Comparison of ENCODE assay signal across 17 cellular contexts in genomic region chr10:45655219-45655618, GRCh38. TPM values are rescaled to one million over a fixed set of nuclear protein-coding genes. Genes with fewer than 3 reads are reported as not detected.
A peak's percentile ranks its signal among the peaks of the same experiment; 100 is the strongest.
DNase-seq lines count a peak whose midpoint lies in the region; ATAC-seq and TF ChIP-seq lines count a peak whose summit lies in the region.
"Had no signal": no experiment of that assay in that cellular context is flagged by ENCODE, and none has a peak within 500 bp of the region (broad histone marks: within the 10 kb centered on the region; RNA-seq: fewer than 3 reads in every experiment).

No MANE protein-coding gene starts in this region.

- no peaks in the 10 kb centered on the region for H3K27me3 Mint-ChIP-seq in stimulated activated naive CD8-positive, alpha-beta T cell treated with anti-CD3 and anti-CD28 coated beads, Interleukin-15, Interleukin-2, amounts not matched to agents 100 ng/mL and 50 ng/mL, for 24 hours
- H3K27me3 Mint-ChIP-seq in activated T-helper 2 cell treated with anti-CD3 and anti-CD28 coated beads, Interferon-gamma antibody, Interleukin-2, Interleukin-4, amounts not matched to agents 10 μg/mL and 5 μg/mL and 100 μg/mL, durations not matched to agents 14 hours and 24 hours and 36 hours (ENCODE audit: low read depth): no peaks in the 10 kb centered on the region
- no peaks in the 10 kb centered on the region for H3K27me3 Mint-ChIP-seq in WTC11 (ENCODE audit: low read depth)

- H3K27ac ChIP-seq in mesenchymal stem cell (ENCODE audit: low read length, poor library complexity, severe bottlenecking) (no peak overlapping the region), colonic mucosa (no peak overlapping the region), mesendoderm (ENCODE audit: low read depth, low read length) (no peak overlapping the region)
- H3K27ac ChIP-seq: SJCRH30 had no signal

- H2BK5ac ChIP-seq in mesenchymal stem cell (ENCODE audit: low read depth, low read length, poor library complexity, severe bottlenecking) (no peak overlapping the region), mesendoderm (ENCODE audit: low read length) (no peak overlapping the region)

- H3K9me3 ChIP-seq in mesenchymal stem cell (ENCODE audit: control insufficient read depth, low read length): no peaks in the 10 kb centered on the region
- H3K9me3 ChIP-seq in colonic mucosa: no peaks in the 10 kb centered on the region
- H3K9me3 ChIP-seq: SJCRH30 had no signal

- H2AK5ac ChIP-seq in mesenchymal stem cell (ENCODE audit: low read length, severe bottlenecking) (no peak overlapping the region), mesendoderm (ENCODE audit: low read length) (no peak overlapping the region)

- H3K36me3 ChIP-seq in mesenchymal stem cell (ENCODE audit: control insufficient read depth in 1 of 2, insufficient read depth in 2 of 2, low read depth in 1 of 2, low read length in 2 of 2) (peaks cover 0 to 4% of the 10 kb centered on the region in 2 experiments), colonic mucosa (no peaks in the 10 kb centered on the region), mesendoderm (ENCODE audit: control insufficient read depth, insufficient read depth, low read length) (no peaks in the 10 kb centered on the region)
- H3K36me3 ChIP-seq: SJCRH30 had no signal

- peak overlapping the region; percentile 10 for H3K27ac Mint-ChIP-seq in stimulated activated naive CD8-positive, alpha-beta T cell treated with anti-CD3 and anti-CD28 coated beads, Interleukin-15, Interleukin-2, amounts not matched to agents 100 ng/mL and 50 ng/mL, for 24 hours
- H3K27ac Mint-ChIP-seq in activated T-helper 2 cell treated with anti-CD3 and anti-CD28 coated beads, Interferon-gamma antibody, Interleukin-2, Interleukin-4, amounts not matched to agents 10 μg/mL and 5 μg/mL and 100 μg/mL, durations not matched to agents 14 hours and 24 hours and 36 hours: peak overlapping the region; percentile 0
- no peak overlapping the region for H3K27ac Mint-ChIP-seq in WTC11

- POLR2A ChIA-PET in WTC11 (lab: Charles Lee): no interaction called here

- H2BK15ac ChIP-seq in mesenchymal stem cell (ENCODE audit: low read depth, poor library complexity, severe bottlenecking): no peak overlapping the region
- no peak overlapping the region for H2BK15ac ChIP-seq in mesendoderm (replicated peaks; ENCODE audit: low read depth)

- ATAC-seq in stimulated activated naive CD8-positive, alpha-beta T cell treated with anti-CD3 and anti-CD28 coated beads, Interleukin-15, Interleukin-2, amounts not matched to agents 100 U/mL and 50 U/mL, for 24 hours: no peak
- ATAC-seq in WTC11: no peak
- ATAC-seq: K562, Panc1 had no signal

- H4K8ac ChIP-seq in mesenchymal stem cell (ENCODE audit: low read length): no peak overlapping the region
- H4K8ac ChIP-seq in mesendoderm (ENCODE audit: low read depth, low read length): no peak overlapping the region

- no peak overlapping the region for H3K14ac ChIP-seq in mesenchymal stem cell (ENCODE audit: low read length in 2 of 2)

- H3K23ac ChIP-seq in mesenchymal stem cell (ENCODE audit: low read length in 2 of 2) (no peak overlapping the region), mesendoderm (ENCODE audit: low read length) (no peak overlapping the region)

- no peak overlapping the region for H3K56ac ChIP-seq in mesendoderm (ENCODE audit: low read length)

- H3K36me3 Mint-ChIP-seq in stimulated activated naive CD8-positive, alpha-beta T cell treated with anti-CD3 and anti-CD28 coated beads, Interleukin-15, Interleukin-2, amounts not matched to agents 100 ng/mL and 50 ng/mL, for 24 hours (ENCODE audit: low read depth): peaks cover 43% of the 10 kb centered on the region
- H3K36me3 Mint-ChIP-seq in activated T-helper 2 cell treated with anti-CD3 and anti-CD28 coated beads, Interferon-gamma antibody, Interleukin-2, Interleukin-4, amounts not matched to agents 10 μg/mL and 5 μg/mL and 100 μg/mL, durations not matched to agents 14 hours and 24 hours and 36 hours (ENCODE audit: low read depth): peaks cover 40% of the 10 kb centered on the region
- peaks cover 6% of the 10 kb centered on the region for H3K36me3 Mint-ChIP-seq in WTC11

- H2BK120ac ChIP-seq in mesenchymal stem cell (ENCODE audit: low read depth, low read length) (no peak overlapping the region), mesendoderm (ENCODE audit: low read depth, low read length) (no peak overlapping the region)

- H3K9ac ChIP-seq in mesenchymal stem cell (ENCODE audit: low read length) (peak overlapping the region; percentile 42), colonic mucosa (ENCODE audit: low read depth in 2 of 2, low read length in 2 of 2) (no peak overlapping the region), mesendoderm (ENCODE audit: low read length) (no peak overlapping the region)

- CTCF ChIA-PET in WTC11 (lab: Charles Lee): no interaction called here

- H2AFZ ChIP-seq in mesenchymal stem cell (ENCODE audit: low read depth, low read length): no peak overlapping the region

- H3K79me1 ChIP-seq in mesenchymal stem cell (replicated peaks; ENCODE audit: low read length, poor library complexity, severe bottlenecking) (peaks cover 15% of the 10 kb centered on the region), mesendoderm (ENCODE audit: low read length) (peaks cover 1% of the 10 kb centered on the region)

- H3K4me1 ChIP-seq in mesenchymal stem cell (ENCODE audit: control insufficient read depth, insufficient read depth, low read depth, low read length) (no peaks in the 10 kb centered on the region), colonic mucosa (no peaks in the 10 kb centered on the region), mesendoderm (ENCODE audit: control insufficient read depth, low read depth, low read length) (no peaks in the 10 kb centered on the region)
- H3K4me1 ChIP-seq: SJCRH30 had no signal

- H3K4ac ChIP-seq in mesenchymal stem cell (ENCODE audit: low read depth in 1 of 2, low read length in 2 of 2) (no peak overlapping the region), mesendoderm (ENCODE audit: low read depth, low read length) (no peak overlapping the region)

- no peaks in the 10 kb centered on the region for H3K79me2 ChIP-seq in mesendoderm (ENCODE audit: control insufficient read depth, insufficient read depth, low read length)

- H3K4me1 Mint-ChIP-seq in stimulated activated naive CD8-positive, alpha-beta T cell treated with anti-CD3 and anti-CD28 coated beads, Interleukin-15, Interleukin-2, amounts not matched to agents 100 ng/mL and 50 ng/mL, for 24 hours (ENCODE audit: low read depth): peaks cover 42% of the 10 kb centered on the region
- H3K4me1 Mint-ChIP-seq in activated T-helper 2 cell treated with anti-CD3 and anti-CD28 coated beads, Interferon-gamma antibody, Interleukin-2, Interleukin-4, amounts not matched to agents 10 μg/mL and 5 μg/mL and 100 μg/mL, durations not matched to agents 14 hours and 24 hours and 36 hours (ENCODE audit: low read depth): peaks cover 17% of the 10 kb centered on the region
- H3K4me1 Mint-ChIP-seq in WTC11: peaks cover 10% of the 10 kb centered on the region

- H3K4me3 Mint-ChIP-seq in stimulated activated naive CD8-positive, alpha-beta T cell treated with anti-CD3 and anti-CD28 coated beads, Interleukin-15, Interleukin-2, amounts not matched to agents 100 ng/mL and 50 ng/mL, for 24 hours: no peak overlapping the region
- no peak overlapping the region for H3K4me3 Mint-ChIP-seq in activated T-helper 2 cell treated with anti-CD3 and anti-CD28 coated beads, Interferon-gamma antibody, Interleukin-2, Interleukin-4, amounts not matched to agents 10 μg/mL and 5 μg/mL and 100 μg/mL, durations not matched to agents 14 hours and 24 hours and 36 hours (ENCODE audit: low read depth)
- H3K4me3 Mint-ChIP-seq in WTC11: no peak overlapping the region

- H3K27me3 ChIP-seq in mesenchymal stem cell (ENCODE audit: control insufficient read depth in 1 of 2, insufficient read depth in 1 of 2, low read length in 2 of 2): no peaks in the 10 kb centered on the region
- no peaks in the 10 kb centered on the region for H3K27me3 ChIP-seq in colonic mucosa
- no peaks in the 10 kb centered on the region for H3K27me3 ChIP-seq in mesendoderm (ENCODE audit: insufficient read depth, low read length, poor library complexity)
- H3K27me3 ChIP-seq: SJCRH30 had no signal

- H3K4me3 ChIP-seq in mesenchymal stem cell (ENCODE audit: insufficient read depth in 1 of 2, low read depth in 1 of 2, low read length in 2 of 2) (no peak overlapping the region), colonic mucosa (no peak overlapping the region), mesendoderm (ENCODE audit: low read length) (no peak overlapping the region)
- H3K4me3 ChIP-seq: K562, SJCRH30 had no signal

- intact Hi-C loops in activated T-helper 2 cell treated with anti-CD3 and anti-CD28 coated beads, Interferon-gamma antibody, Interleukin-2, Interleukin-4, amounts not matched to agents 10 μg/mL and 5 μg/mL and 100 μg/mL, durations not matched to agents 14 hours and 24 hours and 36 hours (cut with micrococcal nuclease): no loop called here
- intact Hi-C loops in colonic mucosa (cut with DNase I): no loop called here

- TF ChIP-seq CTCF in colonic mucosa (IDR thresholded peaks at IDR 0.05) (no peak), WTC11 (IDR thresholded peaks at IDR 0.05) (no peak)

- H2BK12ac ChIP-seq in mesenchymal stem cell (ENCODE audit: low read length in 2 of 2): no peak overlapping the region

- H4K5ac ChIP-seq in mesendoderm (ENCODE audit: low read length): no peak overlapping the region

- no peak overlapping the region for H4K91ac ChIP-seq in mesenchymal stem cell (ENCODE audit: low read length)

- DNase-seq in stimulated activated naive CD8-positive, alpha-beta T cell treated with anti-CD3 and anti-CD28 coated beads, Interleukin-15, Interleukin-2, amounts not matched to agents 100 U/mL and 50 U/mL, for 24 hours: no peak
- no peak for DNase-seq in activated T-helper 2 cell treated with anti-CD3 and anti-CD28 coated beads, Interferon-gamma antibody, Interleukin-2, Interleukin-4, amounts not matched to agents 10 μg/mL and 5 μg/mL and 100 μg/mL, durations not matched to agents 14 hours and 24 hours and 36 hours (ENCODE audit: low spot score)
- DNase-seq in mesenchymal stem cell: no peak
- no peak for DNase-seq in colonic mucosa
- no peak for DNase-seq in WTC11 (ENCODE audit: low spot score)
- no peak for DNase-seq in mesendoderm
- DNase-seq: ACHN, C1 segment of cervical spinal cord, DMS79, NCI-H1105 treated with DMSO at 0.1 percent for 48 hours, NCI-H187, NCI-H226, NCI-H524 treated with DMSO at 0.1 percent for 48 hours, SJCRH30 had no signal

- H3K9me3 Mint-ChIP-seq in stimulated activated naive CD8-positive, alpha-beta T cell treated with anti-CD3 and anti-CD28 coated beads, Interleukin-15, Interleukin-2, amounts not matched to agents 100 ng/mL and 50 ng/mL, for 24 hours: peaks cover 4% of the 10 kb centered on the region
- H3K9me3 Mint-ChIP-seq in activated T-helper 2 cell treated with anti-CD3 and anti-CD28 coated beads, Interferon-gamma antibody, Interleukin-2, Interleukin-4, amounts not matched to agents 10 μg/mL and 5 μg/mL and 100 μg/mL, durations not matched to agents 14 hours and 24 hours and 36 hours: peaks cover 4% of the 10 kb centered on the region
- H3K9me3 Mint-ChIP-seq in WTC11: no peaks in the 10 kb centered on the region; the same call in 1 of the 2 replicates

- H3K4me2 ChIP-seq in mesenchymal stem cell (ENCODE audit: low read length, poor library complexity, severe bottlenecking) (no peak overlapping the region), mesendoderm (ENCODE audit: low read length) (no peak overlapping the region)

- H3K18ac ChIP-seq in mesenchymal stem cell (ENCODE audit: low read depth in 1 of 2, low read length in 2 of 2) (no peak overlapping the region), mesendoderm (ENCODE audit: low read length) (no peak overlapping the region)

RNA-seq across cellular contexts. Expression of gene ZFAND4, which starts 17.4 kb away (rescaled TPM):
- total RNA-seq in activated T-helper 2 cell treated with anti-CD3 and anti-CD28 coated beads, Interferon-gamma antibody, Interleukin-2, Interleukin-4, amounts not matched to agents 10 μg/mL and 5 μg/mL and 100 μg/mL, durations not matched to agents 14 hours and 24 hours and 36 hours: 9.2 and 9.3 TPM in 2 replicates
- polyA plus RNA-seq in mesenchymal stem cell (2013, experiment 1 of 2): 2.6 TPM
- polyA plus RNA-seq in mesenchymal stem cell (2013, experiment 2 of 2): 2.4 TPM
- total RNA-seq in colonic mucosa: 10 to 100 TPM; 11.3 to 15.9 TPM
- 18.3 to 18.4 TPM (median 18.3 TPM) in 3 replicates for total RNA-seq in WTC11 (2021)
- 6.9 TPM for polyA plus RNA-seq in mesendoderm (2013, experiment 1 of 2)
- polyA plus RNA-seq in mesendoderm (2013, experiment 2 of 2): 6.8 TPM
